In genomic region chr13:36736119-36736726, GRCh38 we compare ENCODE assay signal across 8 cellular contexts.
DNase-seq lines count a peak whose midpoint lies in the region; ATAC-seq and TF ChIP-seq lines count a peak whose summit lies in the region.

No MANE protein-coding gene starts in this region.

- H3K4me3 ChIP-seq in foreskin fibroblast (ENCODE audit: low read depth in 1 of 2, low read length in 2 of 2), result no peak overlapping the region

- ATAC-seq in HG03196 (IDR thresholded peaks at IDR 0.05; ENCODE audit: unreplicated experiment), result no peak
- ATAC-seq in HG03439 (IDR thresholded peaks at IDR 0.05; ENCODE audit: unreplicated experiment), result no peak

- H3K4me1 Mint-ChIP-seq in progenitor cell of endocrine pancreas (ENCODE audit: low read depth), result no peaks in the 10 kb centered on the region

- H3K27ac Mint-ChIP-seq in progenitor cell of endocrine pancreas, result no peak overlapping the region

- H3K4me3 Mint-ChIP-seq in progenitor cell of endocrine pancreas (ENCODE audit: low read depth), result no peak overlapping the region

- H3K36me3 Mint-ChIP-seq in progenitor cell of endocrine pancreas (ENCODE audit: insufficient read depth), result no peaks in the 10 kb centered on the region

- DNase-seq in AG08396 (ENCODE audit: low spot score) (peak; percentile 47), NCI-H2196 (lab: John Stamatoyannopoulos, UW; ENCODE audit: unreplicated experiment) (peak; percentile 42), foreskin fibroblast (peak; percentile 34 to 78), progenitor cell of endocrine pancreas (ENCODE audit: low spot score, unreplicated experiment) (peak; percentile 30)
- DNase-seq in activated CD4-positive, alpha-beta T cell treated with anti-CD3 and anti-CD28 coated beads, Interleukin-2, amount 50 U/mL, for 48 hours, result peak; percentile 11 to 32

- H3K9me3 Mint-ChIP-seq in progenitor cell of endocrine pancreas (ENCODE audit: low read depth), result peaks cover 3% of the 10 kb centered on the region

- H3K27me3 Mint-ChIP-seq in progenitor cell of endocrine pancreas, result peaks cover 8% of the 10 kb centered on the region

- TF ChIP-seq CTCF in GM12872 (IDR thresholded peaks at IDR 0.05; ENCODE audit: insufficient read depth, low read depth, low read length) (peak; percentile 62), foreskin fibroblast (IDR thresholded peaks at IDR 0.05; ENCODE audit: low read depth, low read length) (peak; percentile 44), progenitor cell of endocrine pancreas (IDR thresholded peaks at IDR 0.05; ENCODE audit: unreplicated experiment) (peak; percentile 86)
